Comparison of ENCODE assay signal across 9 cellular contexts in genomic region chr1:234398849-234399381, GRCh38. TPM values are rescaled to one million over a fixed set of nuclear protein-coding genes. Genes with fewer than 3 reads are reported as not detected.
DNase-seq lines count a peak whose midpoint lies in the region; ATAC-seq, FAIRE-seq and TF ChIP-seq lines count a peak whose summit lies in the region.
"Had no signal": no experiment of that assay in that cellular context is flagged by ENCODE, and none has a peak within 500 bp of the region (broad histone marks: within the 10 kb centered on the region; RNA-seq: fewer than 3 reads in every experiment).

No MANE protein-coding gene starts in this region.

- no peak overlapping the region for H3K27ac Mint-ChIP-seq in WTC11

- H3K27ac ChIP-seq in OCI-LY3 (ENCODE audit: low read length) (peak overlapping the region; percentile 71), keratinocyte (ENCODE audit: control insufficient read depth, insufficient read depth, low read length) (peak overlapping the region; percentile 13)

- DNase-seq in GM06990 (ENCODE audit: extremely low read depth, insufficient read length) (peak; percentile 61), keratinocyte (ENCODE audit: low read depth, low spot score) (no peak), NCI-H526 (lab: John Stamatoyannopoulos, UW) (no peak), G401 (ENCODE audit: low spot score) (no peak), WTC11 (ENCODE audit: low spot score) (no peak)

- H2AFZ ChIP-seq in OCI-LY3 (ENCODE audit: low read depth, low read length) (peak overlapping the region; percentile 96), keratinocyte (ENCODE audit: control insufficient read depth, low read length) (peak overlapping the region; percentile 50)

- POLR2A ChIA-PET in WTC11 (lab: Charles Lee) = no interaction called here

- H3K27me3 ChIP-seq in GM06990 (replicated peaks; ENCODE audit: control insufficient read depth, insufficient read depth, low read length) (no peaks in the 10 kb centered on the region), OCI-LY3 (ENCODE audit: low read depth, low read length) (no peaks in the 10 kb centered on the region), keratinocyte (ENCODE audit: control insufficient read depth, extremely low read depth, insufficient read depth, low read length) (no peaks in the 10 kb centered on the region)

- H3K36me3 Mint-ChIP-seq in WTC11 = peaks cover 8% of the 10 kb centered on the region

- peak; percentile 64 for FAIRE-seq in keratinocyte (lab: Jason Lieb, UNC)
- FAIRE-seq: colon had no signal

- H3K4me3 ChIP-seq in GM06990 (replicated peaks; ENCODE audit: low read depth, low read length) (peak overlapping the region; percentile 16), OCI-LY3 (ENCODE audit: low read length) (peak overlapping the region; percentile 71), keratinocyte (ENCODE audit: control insufficient read depth in 2 of 3, extremely low read depth in 1 of 3, insufficient read depth in 2 of 3, low read depth in 1 of 3, low read length in 3 of 3) (no peak overlapping the region)

- in situ Hi-C loops in G401 (cut with HindIII; ENCODE audit: low sequenced_read_pairs) = no loop called here

- no peak overlapping the region for H3K4me3 Mint-ChIP-seq in WTC11

- peaks cover 2% of the 10 kb centered on the region for H3K9me1 ChIP-seq in keratinocyte (ENCODE audit: control insufficient read depth, extremely low read depth, insufficient read depth, low read length)

- H3K4me1 ChIP-seq in OCI-LY3 (ENCODE audit: low read length) (peaks cover 32% of the 10 kb centered on the region), keratinocyte (ENCODE audit: control insufficient read depth, extremely low read depth, insufficient read depth, low read length) (no peaks in the 10 kb centered on the region)

- no peaks in the 10 kb centered on the region for H3K4me1 Mint-ChIP-seq in WTC11

- H3K27me3 Mint-ChIP-seq in WTC11 (ENCODE audit: low read depth) = no peaks in the 10 kb centered on the region

- H4K20me1 ChIP-seq in OCI-LY3 (ENCODE audit: insufficient read depth, low read length) (no peaks in the 10 kb centered on the region), keratinocyte (ENCODE audit: control insufficient read depth, extremely low read depth, insufficient read depth, low read length) (no peaks in the 10 kb centered on the region)

- H3K9me3 Mint-ChIP-seq in WTC11 = peaks cover 4% of the 10 kb centered on the region; the same call in 1 of the 2 replicates

- H3K9ac ChIP-seq in OCI-LY3 (ENCODE audit: low read length) (peak overlapping the region; percentile 57), keratinocyte (ENCODE audit: control insufficient read depth, extremely low read depth, insufficient read depth, low read length) (no peak overlapping the region)

- TF ChIP-seq CTCF in GM06990 (IDR thresholded peaks at IDR 0.05; ENCODE audit: insufficient read depth, low read length, poor library complexity, severe bottlenecking) = no peak
- no peak for TF ChIP-seq CTCF in OCI-LY3 (IDR thresholded peaks at IDR 0.05; ENCODE audit: low read depth, low read length)
- TF ChIP-seq CTCF in keratinocyte (optimal IDR thresholded peaks at IDR 0.05 in 1 of 3, IDR thresholded peaks at IDR 0.05 in 1 of 3, conservative IDR thresholded peaks at IDR 0.05 in 1 of 3; ENCODE audit: extremely low read depth in 1 of 3, insufficient read depth in 2 of 3, low read length in 3 of 3) = no peak
- no peak for TF ChIP-seq CTCF in WTC11 (IDR thresholded peaks at IDR 0.05)

- H3K36me3 ChIP-seq in GM06990 (ENCODE audit: control insufficient read depth, insufficient read depth, low read length) (peaks cover 1% of the 10 kb centered on the region; the same call in 1 of the 2 replicates), OCI-LY3 (replicated peaks; ENCODE audit: low read depth, low read length) (no peaks in the 10 kb centered on the region), keratinocyte (ENCODE audit: control insufficient read depth in 2 of 2, extremely low read depth in 1 of 2, insufficient read depth in 2 of 2, low read length in 2 of 2) (peaks cover 6 to 7% of the 10 kb centered on the region in 2 experiments)

- H3K79me2 ChIP-seq in OCI-LY3 (ENCODE audit: low read length) (no peaks in the 10 kb centered on the region), keratinocyte (ENCODE audit: control insufficient read depth, insufficient read depth, low read length) (no peaks in the 10 kb centered on the region)

- dilution Hi-C loops in keratinocyte (cut with MboI; ENCODE audit: extremely low pct_ligation_motif_present, low sequenced_read_pairs) = no loop called here

- H3K9me3 ChIP-seq in OCI-LY3 (ENCODE audit: insufficient read depth, low read length) = no peaks in the 10 kb centered on the region
- H3K9me3 ChIP-seq in keratinocyte (ENCODE audit: control insufficient read depth, low read depth, low read length) = no peaks in the 10 kb centered on the region

- ATAC-seq in GM21825 (IDR thresholded peaks at IDR 0.05; ENCODE audit: unreplicated experiment) (peak; percentile 48), WTC11 (no peak), HG03469 (IDR thresholded peaks at IDR 0.05; ENCODE audit: unreplicated experiment) (no peak)

- CTCF ChIA-PET in WTC11 (lab: Charles Lee) = interaction anchor here (1.5 kb wide), 1 partner anchor 76 kb away, joined by 3 read pairs; no protein-coding TSS in a partner anchor

- H3K4me2 ChIP-seq in OCI-LY3 (ENCODE audit: low read length) (peak overlapping the region; percentile 64), keratinocyte (ENCODE audit: control insufficient read depth, extremely low read depth, insufficient read depth, low read depth, low read length) (peak overlapping the region; percentile 56)

TF ChIP-seq in WTC11, 78 proteins besides CTCF, POLR2A, EP300 and RAD21:
- TF ChIP-seq ETV6 (CRISPR knock-in tag; IDR thresholded peaks at IDR 0.05) = no peak
- TF ChIP-seq EMX1 (CRISPR knock-in tag; IDR thresholded peaks at IDR 0.05) = no peak
- TF ChIP-seq MYBL2 (CRISPR knock-in tag; IDR thresholded peaks at IDR 0.05) = no peak
- no peak for TF ChIP-seq ZNF396 (CRISPR knock-in tag; IDR thresholded peaks at IDR 0.05; ENCODE audit: borderline replicate concordance)
- TF ChIP-seq TCF7 (CRISPR knock-in tag; IDR thresholded peaks at IDR 0.05; ENCODE audit: low read depth) = no peak
- no peak for TF ChIP-seq ZNF416 (CRISPR knock-in tag; IDR thresholded peaks at IDR 0.05)
- no peak for TF ChIP-seq GABPB1 (CRISPR knock-in tag; IDR thresholded peaks at IDR 0.05)
- no peak for TF ChIP-seq SP1 (CRISPR knock-in tag; conservative IDR thresholded peaks at IDR 0.05)
- TF ChIP-seq NFE2L1 (CRISPR knock-in tag; IDR thresholded peaks at IDR 0.05) = no peak

RNA-seq across cellular contexts. Expression of gene COA6, which starts 25.7 kb away (rescaled TPM):
- 24.2 to 36.0 TPM (median 24.3 TPM) in 3 replicates for polyA plus RNA-seq in keratinocyte
- 25.3 TPM for polyA plus RNA-seq in keratinocyte (2011; ENCODE audit: low read depth)
- polyA plus RNA-seq in keratinocyte (2011; cell fraction: cytosol; rRNA removed) = 22.8 and 30.1 TPM in 2 replicates
- polyA plus RNA-seq in keratinocyte (2011; cell fraction: nucleus; rRNA removed) = 8.4 and 13.8 TPM in 2 replicates
- polyA plus RNA-seq in keratinocyte (2012; ENCODE audit: low replicate concordance) = 42.6 and 52.1 TPM in 2 replicates
- polyA minus RNA-seq in keratinocyte = 2.9 to 5.0 TPM (median 3.8 TPM) in 3 replicates
- 30.9 TPM for polyA minus RNA-seq in keratinocyte (2011; cell fraction: cytosol; rRNA and poly(A)+ RNA removed)
- 2.4 and 4.3 TPM in 2 replicates for polyA minus RNA-seq in keratinocyte (2011; cell fraction: nucleus; rRNA and poly(A)+ RNA removed)
- 72.8 and 82.1 TPM in 2 replicates for total RNA-seq in G401 (2014; rRNA removed; shearing (Covaris generic))
- total RNA-seq in WTC11 (2021) = 41.6 to 47.9 TPM (median 44.3 TPM) in 3 replicates

Comparison
In these comparisons a context has a peak if more than half of its experiments do, and no peak if none do; other contexts are left out.
1. H3K4me3 ChIP-seq: peak in GM06990 (single experiment) and OCI-LY3 (single experiment); none in keratinocyte (0 of 3).